ENCODE assay signal across 8 cellular contexts in the genomic region with DNA sequence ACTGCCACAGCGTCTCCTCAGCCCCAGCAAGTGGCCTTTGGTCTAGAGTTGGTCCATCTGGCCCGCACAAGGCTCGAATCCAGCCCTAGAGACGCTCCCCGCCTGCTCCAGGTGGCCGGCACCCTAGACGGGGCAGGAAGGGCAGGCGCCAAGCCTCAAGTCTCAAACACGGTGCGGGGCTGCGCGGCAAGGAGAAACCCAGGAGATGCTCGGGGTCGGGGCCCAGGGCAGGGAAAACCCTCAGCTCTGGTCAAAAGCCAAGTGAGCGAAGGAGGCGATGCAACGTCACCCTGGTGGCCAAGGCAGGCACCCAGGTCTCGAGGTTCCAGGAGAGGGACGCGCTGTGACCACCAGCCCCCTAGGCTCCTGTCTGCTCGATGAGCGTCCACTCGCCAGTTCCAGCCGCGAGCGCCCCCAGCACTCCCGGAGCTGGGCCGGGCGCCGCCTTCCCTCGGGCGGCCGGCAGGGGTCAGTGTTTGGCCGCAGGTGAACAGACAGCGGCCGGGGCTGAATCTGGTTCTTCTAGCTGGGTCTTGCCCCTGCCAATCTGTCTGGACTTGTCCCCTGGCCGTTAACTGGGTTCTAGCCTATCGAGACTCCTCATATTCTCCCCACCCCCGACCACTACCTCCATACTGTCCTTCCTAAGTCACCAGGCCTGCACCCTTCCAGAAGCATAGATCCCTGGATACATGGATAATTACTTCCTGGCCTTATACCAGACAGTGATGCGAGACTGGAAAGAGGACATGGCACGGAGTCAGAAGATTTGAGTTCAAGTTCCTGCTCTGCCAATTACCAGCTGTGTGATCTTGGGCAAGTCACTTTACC. TPM values are rescaled to one million over a fixed set of nuclear protein-coding genes. Genes with fewer than 3 reads are reported as not detected.
A peak's percentile ranks its signal among the peaks of the same experiment; 100 is the strongest.
DNase-seq lines count a peak whose midpoint lies in the region; ATAC-seq and TF ChIP-seq lines count a peak whose summit lies in the region.

No MANE protein-coding gene starts in this region.

- H4K20me1 ChIP-seq in OCI-LY3 (ENCODE audit: insufficient read depth, low read length) = no peaks in the 10 kb centered on the region

- H2AFZ ChIP-seq in OCI-LY3 (ENCODE audit: low read depth, low read length) = peak overlapping the region; percentile 76

- peaks cover 0 to 6% (median 3%) of the 10 kb centered on the region in 3 donors for H3K4me1 Mint-ChIP-seq in naive B cell
- no peaks in the 10 kb centered on the region for H3K4me1 Mint-ChIP-seq in stimulated activated memory B cell treated with anti-CD40 and anti-IgM and Interleukin-4, amounts not matched to agents 10 μg/mL and 1 μg/mL and 100 μg/mL, for 72 hours

- H3K4me2 ChIP-seq in OCI-LY3 (ENCODE audit: low read length) = peak overlapping the region; percentile 93

- ATAC-seq in HG03457 (IDR thresholded peaks at IDR 0.05; ENCODE audit: unreplicated experiment) (peak; percentile 50), naive B cell (ENCODE audit: low read depth in 2 of 2) (peak; percentile 91 to 94), GM18505 (IDR thresholded peaks at IDR 0.05; ENCODE audit: unreplicated experiment) (no peak)
- peak; percentile 82 for ATAC-seq in stimulated activated memory B cell treated with anti-CD40 and anti-IgM and Interleukin-4, amounts not matched to agents 10 μg/mL and 1 μg/mL and 100 μg/mL, for 72 hours

- H3K27ac ChIP-seq in OCI-LY3 (ENCODE audit: low read length) (no peak overlapping the region), esophagus squamous epithelium (no peak overlapping the region)

- no peaks in the 10 kb centered on the region for H3K36me3 Mint-ChIP-seq in naive B cell
- H3K36me3 Mint-ChIP-seq in stimulated activated memory B cell treated with anti-CD40 and anti-IgM and Interleukin-4, amounts not matched to agents 10 μg/mL and 1 μg/mL and 100 μg/mL, for 72 hours = no peaks in the 10 kb centered on the region

- DNase-seq in ELR (ENCODE audit: low read depth) = peak; percentile 68
- DNase-seq in activated T-cell treated with anti-CD3 and anti-CD28 coated beads for 48 hours (ENCODE audit: low read depth) = peak; percentile 73
- DNase-seq in esophagus squamous epithelium (lab: John Stamatoyannopoulos, UW) = no peak
- peak; percentile 56 for DNase-seq in naive B cell

- no peak overlapping the region for H3K9ac ChIP-seq in OCI-LY3 (ENCODE audit: low read length)

- H3K9me3 Mint-ChIP-seq in naive B cell = no peaks in the 10 kb centered on the region
- no peaks in the 10 kb centered on the region for H3K9me3 Mint-ChIP-seq in stimulated activated memory B cell treated with anti-CD40 and anti-IgM and Interleukin-4, amounts not matched to agents 10 μg/mL and 1 μg/mL and 100 μg/mL, for 72 hours

- WGBS in esophagus squamous epithelium, 2 donors = 7 to 20% methylated on average over 3 to 5 of the region's 41 CpGs

- H3K4me1 ChIP-seq in OCI-LY3 (ENCODE audit: low read length) (peaks cover 5% of the 10 kb centered on the region), esophagus squamous epithelium (peaks cover 0 to 10% (median 6%) of the 10 kb centered on the region in 3 donors)

- H3K79me2 ChIP-seq in OCI-LY3 (ENCODE audit: low read length) = no peaks in the 10 kb centered on the region

- H3K9me3 ChIP-seq in OCI-LY3 (ENCODE audit: insufficient read depth, low read length) = no peaks in the 10 kb centered on the region
- no peaks in the 10 kb centered on the region for H3K9me3 ChIP-seq in esophagus squamous epithelium

- peaks cover 52 to 70% (median 57%) of the 10 kb centered on the region in 3 donors for H3K27me3 Mint-ChIP-seq in naive B cell
- H3K27me3 Mint-ChIP-seq in stimulated activated memory B cell treated with anti-CD40 and anti-IgM and Interleukin-4, amounts not matched to agents 10 μg/mL and 1 μg/mL and 100 μg/mL, for 72 hours = peaks cover 54% of the 10 kb centered on the region

- peak overlapping the region in 1 of 8 donors; percentile 63 for H3K4me3 Mint-ChIP-seq in naive B cell
- no peak overlapping the region for H3K4me3 Mint-ChIP-seq in stimulated activated memory B cell treated with anti-CD40 and anti-IgM and Interleukin-4, amounts not matched to agents 10 μg/mL and 1 μg/mL and 100 μg/mL, for 72 hours

- H3K27me3 ChIP-seq in OCI-LY3 (ENCODE audit: low read depth, low read length) (peaks cover 44% of the 10 kb centered on the region), esophagus squamous epithelium (peaks cover 0 to 97% (median 5%) of the 10 kb centered on the region in 4 donors)

- peak; percentile 93 for TF ChIP-seq CTCF in OCI-LY3 (IDR thresholded peaks at IDR 0.05; ENCODE audit: low read depth, low read length)
- TF ChIP-seq CTCF in esophagus squamous epithelium (IDR thresholded peaks at IDR 0.05) = peak; percentile 79 to 92 (median 82)

- H3K27ac Mint-ChIP-seq in naive B cell = peak overlapping the region in 1 of 6 donors; percentile 89
- H3K27ac Mint-ChIP-seq in stimulated activated memory B cell treated with anti-CD40 and anti-IgM and Interleukin-4, amounts not matched to agents 10 μg/mL and 1 μg/mL and 100 μg/mL, for 72 hours = no peak overlapping the region

- H3K36me3 ChIP-seq in OCI-LY3 (replicated peaks; ENCODE audit: low read depth, low read length) = no peaks in the 10 kb centered on the region
- H3K36me3 ChIP-seq in esophagus squamous epithelium = no peaks in the 10 kb centered on the region

- H3K4me3 ChIP-seq in OCI-LY3 (ENCODE audit: low read length) = peak overlapping the region; percentile 73
- peak overlapping the region in 1 of 4 donors; percentile 43 for H3K4me3 ChIP-seq in esophagus squamous epithelium

- intact Hi-C loops in esophagus squamous epithelium (cut with DNase I) = loop anchor here (10.0 kb wide), 2 partner anchors 116 to 366 kb away; no protein-coding TSS in a partner anchor

- TF ChIP-seq POLR2A in esophagus squamous epithelium (IDR thresholded peaks at IDR 0.05) (no peak), GM18505 (IDR thresholded peaks at IDR 0.05; ENCODE audit: borderline replicate concordance, extremely low read depth, insufficient read depth, insufficient read length) (no peak)

RNA-seq across cellular contexts. Expression of gene PRAC1, which starts 44.0 kb away (rescaled TPM):
- total RNA-seq in esophagus squamous epithelium = not detected
- polyA plus RNA-seq in naive B cell (ENCODE audit: low read depth in 6 of 6) = not detected

RNA-seq across cellular contexts. Expression of gene PRAC2, which starts 44.6 kb away (rescaled TPM):
- total RNA-seq in esophagus squamous epithelium = not detected
- polyA plus RNA-seq in naive B cell (ENCODE audit: low read depth in 6 of 6) = not detected

RNA-seq across cellular contexts. Expression of gene HOXB13, which starts 50.2 kb away (rescaled TPM):
- total RNA-seq in esophagus squamous epithelium = not detected
- polyA plus RNA-seq in naive B cell (ENCODE audit: low read depth in 6 of 6) = not detected

RNA-seq across cellular contexts. Expression of gene HOXB9, which starts 52.2 kb away (rescaled TPM):
- total RNA-seq in esophagus squamous epithelium = not detected
- polyA plus RNA-seq in naive B cell (ENCODE audit: low read depth in 6 of 6) = not detected
